8 cellular contexts compared by ENCODE assay signal in genomic region chr15:84750583-84751092, GRCh38. TPM values are rescaled to one million over a fixed set of nuclear protein-coding genes. Genes with fewer than 3 reads are reported as not detected.
DNase-seq lines count a peak whose midpoint lies in the region; FAIRE-seq and TF ChIP-seq lines count a peak whose summit lies in the region.

No MANE protein-coding gene starts in this region.

- no peak for FAIRE-seq in keratinocyte (lab: Jason Lieb, UNC)

- peak overlapping the region; percentile 7 for H3K4me2 ChIP-seq in keratinocyte (ENCODE audit: control insufficient read depth, extremely low read depth, insufficient read depth, low read depth, low read length)

- no peaks in the 10 kb centered on the region for H3K36me3 ChIP-seq in keratinocyte (ENCODE audit: control insufficient read depth in 2 of 2, extremely low read depth in 1 of 2, insufficient read depth in 2 of 2, low read length in 2 of 2)
- H3K36me3 ChIP-seq in ovary, result no peaks in the 10 kb centered on the region
- H3K36me3 ChIP-seq in thyroid gland, result no peaks in the 10 kb centered on the region

- peaks cover 3% of the 10 kb centered on the region for H3K9me1 ChIP-seq in keratinocyte (ENCODE audit: control insufficient read depth, extremely low read depth, insufficient read depth, low read length)

- no peaks in the 10 kb centered on the region for H3K27me3 Mint-ChIP-seq in HFFc6 (ENCODE audit: insufficient read depth)

- no peak for TF ChIP-seq EP300 in ovary (IDR thresholded peaks at IDR 0.05)

- WGBS in ovary, 3 donors, result 24 to 38% (median 33%) methylated on average over 2 of the region's 2 CpGs
- WGBS in thyroid gland, 2 donors, result 25 to 37% methylated on average over 2 of the region's 2 CpGs

- DNase-seq in GM12865 (ENCODE audit: low read depth) (peak; percentile 74), HFFc6 (no peak), SKM-1 treated with dmso at 0.1 percent for 144 hours (lab: John Stamatoyannopoulos, UW; ENCODE audit: unreplicated experiment) (peak; percentile 77), keratinocyte (ENCODE audit: low read depth, low spot score) (no peak), D341Med (ENCODE audit: low spot score) (no peak), NCI-H2171 treated with DMSO at 0.1 percent for 48 hours (lab: John Stamatoyannopoulos, UW) (no peak), ovary (no peak), thyroid gland (no peak)

- H3K36me3 Mint-ChIP-seq in HFFc6 (ENCODE audit: low read depth), result peaks cover 13% of the 10 kb centered on the region; the same call in 1 of the 2 replicates

- H3K4me3 Mint-ChIP-seq in HFFc6, result peak overlapping the region; percentile 98

- H3K4me3 ChIP-seq in GM12865 (ENCODE audit: low read depth, low read length), result peak overlapping the region; percentile 94
- peak overlapping the region in 1 of 3 experiments; percentile 25 for H3K4me3 ChIP-seq in keratinocyte (ENCODE audit: control insufficient read depth in 2 of 3, extremely low read depth in 1 of 3, insufficient read depth in 2 of 3, low read depth in 1 of 3, low read length in 3 of 3)
- no peak overlapping the region for H3K4me3 ChIP-seq in ovary
- H3K4me3 ChIP-seq in thyroid gland (replicated peaks in 1 of 3), result peak overlapping the region in 1 of 3 donors; percentile 0

- H2AFZ ChIP-seq in keratinocyte (ENCODE audit: control insufficient read depth, low read length), result no peak overlapping the region

- H3K9ac ChIP-seq in keratinocyte (ENCODE audit: control insufficient read depth, extremely low read depth, insufficient read depth, low read length), result no peak overlapping the region

- dilution Hi-C loops in keratinocyte (cut with MboI; ENCODE audit: extremely low pct_ligation_motif_present, low sequenced_read_pairs), result no loop called here

- no peak overlapping the region for H3K27ac ChIP-seq in keratinocyte (ENCODE audit: control insufficient read depth, insufficient read depth, low read length)
- peak overlapping the region in 1 of 2 donors; percentile 14 for H3K27ac ChIP-seq in ovary
- peak overlapping the region in 1 of 3 donors; percentile 25 for H3K27ac ChIP-seq in thyroid gland

- H3K27ac Mint-ChIP-seq in HFFc6, result peak overlapping the region; percentile 51

- intact Hi-C loops in ovary (cut with DNase I) (loop anchor here in 2 of 4 donors (10.0 kb wide), 2 partner anchors 64 to 174 kb away; partner anchors contain the start of gene ALPK3 (in 1 of the 2)), thyroid gland (cut with DNase I) (loop anchor here (5.0 kb wide), 1 partner anchor 182 kb away; no protein-coding TSS in a partner anchor)

- peaks cover 3% of the 10 kb centered on the region for H4K20me1 ChIP-seq in keratinocyte (ENCODE audit: control insufficient read depth, extremely low read depth, insufficient read depth, low read length)

- no peaks in the 10 kb centered on the region for H3K9me3 Mint-ChIP-seq in HFFc6

- H3K4me1 ChIP-seq in keratinocyte (ENCODE audit: control insufficient read depth, extremely low read depth, insufficient read depth, low read length) (peaks cover 9% of the 10 kb centered on the region), ovary (ENCODE audit: insufficient read depth) (peaks cover 9% of the 10 kb centered on the region), thyroid gland (peaks cover 20 to 41% of the 10 kb centered on the region in 2 donors)

- peaks cover 57% of the 10 kb centered on the region for H3K4me1 Mint-ChIP-seq in HFFc6 (ENCODE audit: low read depth)

- H3K27me3 ChIP-seq in keratinocyte (ENCODE audit: control insufficient read depth, extremely low read depth, insufficient read depth, low read length) (no peaks in the 10 kb centered on the region), ovary (no peaks in the 10 kb centered on the region), thyroid gland (no peaks in the 10 kb centered on the region)

- H3K9me3 ChIP-seq in keratinocyte (ENCODE audit: control insufficient read depth, low read depth, low read length), result no peaks in the 10 kb centered on the region
- H3K9me3 ChIP-seq in ovary, result no peaks in the 10 kb centered on the region
- H3K9me3 ChIP-seq in thyroid gland, result no peaks in the 10 kb centered on the region

- TF ChIP-seq POLR2A in ovary (IDR thresholded peaks at IDR 0.05) (no peak), thyroid gland (IDR thresholded peaks at IDR 0.05) (no peak)

- no peak for TF ChIP-seq CTCF in GM12865 (IDR thresholded peaks at IDR 0.05; ENCODE audit: insufficient read depth, low read depth, low read length, missing control alignments)
- TF ChIP-seq CTCF in HFFc6 (IDR thresholded peaks at IDR 0.05), result no peak
- TF ChIP-seq CTCF in keratinocyte (optimal IDR thresholded peaks at IDR 0.05 in 1 of 3, IDR thresholded peaks at IDR 0.05 in 1 of 3, conservative IDR thresholded peaks at IDR 0.05 in 1 of 3; ENCODE audit: extremely low read depth in 1 of 3, insufficient read depth in 2 of 3, low read length in 3 of 3), result no peak
- TF ChIP-seq CTCF in ovary (IDR thresholded peaks at IDR 0.05), result no peak
- no peak for TF ChIP-seq CTCF in thyroid gland (IDR thresholded peaks at IDR 0.05)

- H3K79me2 ChIP-seq in keratinocyte (ENCODE audit: control insufficient read depth, insufficient read depth, low read length), result peaks cover 67% of the 10 kb centered on the region

RNA-seq across cellular contexts. Expression of gene ZNF592, which starts 2.2 kb away (rescaled TPM):
- 10 to 100 TPM; 15.4 to 19.0 (median 17.6) TPM for total RNA-seq in HFFc6 (2021; fragmentation: NEBNext Ultra II Directional; extraction: Animal tissue kit (Norgen Biotek cat#: 25700))
- polyA plus RNA-seq in keratinocyte (4.1 to 9.4 TPM (median 4.4 TPM) in 3 replicates), ovary (10 to 100 TPM; 12.1 to 14.1 TPM)
- 3.0 TPM for polyA plus RNA-seq in keratinocyte (2011; ENCODE audit: low read depth)
- 5.0 and 5.6 TPM in 2 replicates for polyA plus RNA-seq in keratinocyte (2011; cell fraction: cytosol; rRNA removed)
- polyA plus RNA-seq in keratinocyte (2011; cell fraction: nucleus; rRNA removed), result 13.7 and 17.9 TPM in 2 replicates
- polyA plus RNA-seq in keratinocyte (2012; ENCODE audit: low replicate concordance), result 7.3 and 9.3 TPM in 2 replicates
- 9.1 to 21.3 TPM (median 9.7 TPM) in 3 replicates for polyA minus RNA-seq in keratinocyte
- 5.9 TPM for polyA minus RNA-seq in keratinocyte (2011; cell fraction: cytosol; rRNA and poly(A)+ RNA removed)
- 9.6 and 13.2 TPM in 2 replicates for polyA minus RNA-seq in keratinocyte (2011; cell fraction: nucleus; rRNA and poly(A)+ RNA removed)
- total RNA-seq in ovary (10 to 100 TPM; 10.9 to 37.3 (median 28.5) TPM), thyroid gland (10 to 100 TPM; 18.3 to 28.0 (median 21.2) TPM)

RNA-seq across cellular contexts. Expression of gene SEC11A, which starts 34.7 kb away (rescaled TPM):
- total RNA-seq in HFFc6 (2021; fragmentation: NEBNext Ultra II Directional; extraction: Animal tissue kit (Norgen Biotek cat#: 25700)), result 100 to 1,000 TPM; 203 to 230 (median 221) TPM
- polyA plus RNA-seq in keratinocyte (110 to 195 TPM (median 115 TPM) in 3 replicates), ovary (100 to 1,000 TPM; 227 to 237 TPM)
- 92.3 TPM for polyA plus RNA-seq in keratinocyte (2011; ENCODE audit: low read depth)
- polyA plus RNA-seq in keratinocyte (2011; cell fraction: cytosol; rRNA removed), result 103 and 105 TPM in 2 replicates
- polyA plus RNA-seq in keratinocyte (2011; cell fraction: nucleus; rRNA removed), result 56.9 and 107 TPM in 2 replicates
- 122 and 135 TPM in 2 replicates for polyA plus RNA-seq in keratinocyte (2012; ENCODE audit: low replicate concordance)
- 30.7 to 81.4 TPM (median 35.1 TPM) in 3 replicates for polyA minus RNA-seq in keratinocyte
- 67.5 TPM for polyA minus RNA-seq in keratinocyte (2011; cell fraction: cytosol; rRNA and poly(A)+ RNA removed)
- polyA minus RNA-seq in keratinocyte (2011; cell fraction: nucleus; rRNA and poly(A)+ RNA removed), result 28.9 and 39.7 TPM in 2 replicates
- total RNA-seq in ovary (100 to 1,000 TPM; 118 to 187 (median 146) TPM), thyroid gland (100 to 1,000 TPM; 170 to 304 (median 182) TPM)

Comparison
In these comparisons a context has a peak if more than half of its experiments do, and no peak if none do; other contexts are left out.
1. DNase-seq: peak in GM12865 (single experiment) and SKM-1 treated with dmso at 0.1 percent for 144 hours (single experiment); none in HFFc6 (single experiment), keratinocyte (single experiment), D341Med (single experiment), NCI-H2171 treated with DMSO at 0.1 percent for 48 hours (single experiment), ovary (0 of 5) and thyroid gland (0 of 2).